Comparison of ENCODE assay signal across 32 cellular contexts in genomic region chr7:75715864-75716263, GRCh38. TPM values are rescaled to one million over a fixed set of nuclear protein-coding genes. Genes with fewer than 3 reads are reported as not detected.
"Had no signal": no experiment of that assay in that cellular context is flagged by ENCODE, and none has a peak within 500 bp of the region (broad histone marks: within the 10 kb centered on the region; RNA-seq: fewer than 3 reads in every experiment).

No MANE protein-coding gene starts in this region.

- H3K27ac ChIP-seq: colonic mucosa, heart left ventricle, parathyroid adenoma, psoas muscle, right atrium auricular region, stomach, suprapubic skin, transverse colon, VCaP had no signal

- H3K36me3 ChIP-seq: colonic mucosa, right atrium auricular region, stomach, suprapubic skin, transverse colon had no signal

- ATAC-seq: heart left ventricle; naive thymus-derived CD8-positive, alpha-beta T cell; psoas muscle; stimulated activated naive B cell treated with anti-CD40 and anti-IgM and Interleukin-4, amounts not matched to agents 10 μg/mL and 1 μg/mL and 100 μg/mL, for 72 hours had no signal

- DNase-seq: activated CD4-positive, alpha-beta T cell treated with anti-CD3 and anti-CD28 coated beads for 4 hours; activated CD4-positive, alpha-beta T cell treated with anti-CD3 and anti-CD28 coated beads, Interleukin-2, amount 50 U/mL, for 48 hours; activated CD8-positive, alpha-beta memory T cell treated with anti-CD3 and anti-CD28 coated beads, Interleukin-2, amount 50 U/mL, for 4 hours; activated gamma-delta T cell treated with Interleukin-2 at 50 U/mL for 16 hours; activated naive CD4-positive, alpha-beta T cell treated with anti-CD3 and anti-CD28 coated beads, Interleukin-2, amount 50 U/mL, for 16 hours; activated T-cell treated with anti-CD3 and anti-CD28 coated beads, Interleukin-2, amount 50 U/mL, for 1 hour; amniotic stem cell; colonic mucosa; dorsolateral prefrontal cortex; effector memory CD4-positive, alpha-beta T cell; erythroblast; foreskin fibroblast; heart left ventricle; midbrain; naive thymus-derived CD8-positive, alpha-beta T cell; nucleus accumbens; psoas muscle; stimulated activated CD4-positive, alpha-beta T cell treated with anti-CD3 and anti-CD28 coated beads, Interleukin-15, amount 100 ng/mL, for 24 hours; stimulated activated CD4-positive, alpha-beta T cell treated with anti-CD3 and anti-CD28 coated beads, Interleukin-2, amount 100 ng/mL, for 24 hours; stimulated activated naive B cell treated with anti-CD40 and anti-IgM and Interleukin-4, amounts not matched to agents 10 μg/mL and 1 μg/mL and 100 μg/mL, for 72 hours; stomach; transverse colon had no signal

- H3K4me1 ChIP-seq: colonic mucosa, parathyroid adenoma had no signal

- H3K27me3 ChIP-seq: colonic mucosa, dorsolateral prefrontal cortex, heart left ventricle, right atrium auricular region, stomach, suprapubic skin, transverse colon had no signal

- H3K4me3 ChIP-seq: colonic mucosa, dorsolateral prefrontal cortex, heart left ventricle, psoas muscle, right atrium auricular region, stomach, suprapubic skin, transverse colon had no signal

- H3K9me3 ChIP-seq: colonic mucosa, heart left ventricle, psoas muscle, right atrium auricular region, suprapubic skin, transverse colon had no signal

RNA-seq across cellular contexts. Expression of gene CCL26, which starts 56.1 kb away (rescaled TPM):
- total RNA-seq: activated CD8-positive, alpha-beta memory T cell treated with anti-CD3 and anti-CD28 coated beads for 36 hours; activated T-helper 1 cell treated with anti-CD3 and anti-CD28 coated beads, Interleukin-12 subunit alpha, Interleukin-12 subunit beta, Interleukin-2, Interleukin-4 antibody, amounts not matched to agents 30 ng/mL and 10 ng/mL and 1 ng/mL, durations not matched to agents 14 hours and 24 hours and 36 hours; bronchial epithelial cell; kidney epithelial cell; naive thymus-derived CD8-positive, alpha-beta T cell; neural crest cell; psoas muscle; stomach; suprapubic skin; T-helper 1 cell treated with Interleukin-12 subunit alpha and Interleukin-12 subunit beta and Interleukin-4 antibody, amounts not matched to agents 30 ng/mL and 1 ng/mL, for 36 hours; transverse colon had no signal
